Comparison of ENCODE assay signal across 1 cellular context in genomic region chr18:48990497-48991298, GRCh38.
A peak's percentile ranks its signal among the peaks of the same experiment; 100 is the strongest.
TF ChIP-seq lines count a peak whose summit lies in the region.

No MANE protein-coding gene starts in this region.

TF ChIP-seq in HepG2, 621 proteins besides CTCF, POLR2A, EP300 and RAD21 (continued from another document and continues in another):
- no peak for TF ChIP-seq TIGD3 (CRISPR knock-in tag; IDR thresholded peaks at IDR 0.05; ENCODE audit: borderline replicate concordance)
- no peak for TF ChIP-seq ZNF17 (CRISPR knock-in tag; IDR thresholded peaks at IDR 0.05)
- no peak for TF ChIP-seq ZNF224 (CRISPR knock-in tag; IDR thresholded peaks at IDR 0.05)
- no peak for TF ChIP-seq RORA (CRISPR knock-in tag; IDR thresholded peaks at IDR 0.05)
- no peak for TF ChIP-seq FOXP1 (IDR thresholded peaks at IDR 0.05)
- no peak for TF ChIP-seq FOXP1 (CRISPR knock-in tag; IDR thresholded peaks at IDR 0.05)
- TF ChIP-seq, protein P1, sequence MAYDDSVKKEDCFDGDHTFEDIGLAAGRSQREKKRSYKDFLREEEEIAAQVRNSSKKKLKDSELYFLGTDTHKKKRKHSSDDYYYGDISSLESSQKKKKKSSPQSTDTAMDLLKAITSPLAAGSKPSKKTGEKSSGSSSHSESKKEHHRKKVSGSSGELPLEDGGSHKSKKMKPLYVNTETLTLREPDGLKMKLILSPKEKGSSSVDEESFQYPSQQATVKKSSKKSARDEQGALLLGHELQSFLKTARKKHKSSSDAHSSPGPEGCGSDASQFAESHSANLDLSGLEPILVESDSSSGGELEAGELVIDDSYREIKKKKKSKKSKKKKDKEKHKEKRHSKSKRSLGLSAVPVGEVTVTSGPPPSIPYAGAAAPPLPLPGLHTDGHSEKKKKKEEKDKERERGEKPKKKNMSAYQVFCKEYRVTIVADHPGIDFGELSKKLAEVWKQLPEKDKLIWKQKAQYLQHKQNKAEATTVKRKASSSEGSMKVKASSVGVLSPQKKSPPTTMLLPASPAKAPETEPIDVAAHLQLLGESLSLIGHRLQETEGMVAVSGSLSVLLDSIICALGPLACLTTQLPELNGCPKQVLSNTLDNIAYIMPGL (CRISPR knock-in tag; IDR thresholded peaks at IDR 0.05; ENCODE audit: borderline replicate concordance in 1 of 2, low read depth in 1 of 2): no peak
- TF ChIP-seq HNF4A (CRISPR knock-in tag; IDR thresholded peaks at IDR 0.05): no peak
- no peak for TF ChIP-seq ATM (IDR thresholded peaks at IDR 0.05; ENCODE audit: borderline replicate concordance)
- TF ChIP-seq, protein P2, sequence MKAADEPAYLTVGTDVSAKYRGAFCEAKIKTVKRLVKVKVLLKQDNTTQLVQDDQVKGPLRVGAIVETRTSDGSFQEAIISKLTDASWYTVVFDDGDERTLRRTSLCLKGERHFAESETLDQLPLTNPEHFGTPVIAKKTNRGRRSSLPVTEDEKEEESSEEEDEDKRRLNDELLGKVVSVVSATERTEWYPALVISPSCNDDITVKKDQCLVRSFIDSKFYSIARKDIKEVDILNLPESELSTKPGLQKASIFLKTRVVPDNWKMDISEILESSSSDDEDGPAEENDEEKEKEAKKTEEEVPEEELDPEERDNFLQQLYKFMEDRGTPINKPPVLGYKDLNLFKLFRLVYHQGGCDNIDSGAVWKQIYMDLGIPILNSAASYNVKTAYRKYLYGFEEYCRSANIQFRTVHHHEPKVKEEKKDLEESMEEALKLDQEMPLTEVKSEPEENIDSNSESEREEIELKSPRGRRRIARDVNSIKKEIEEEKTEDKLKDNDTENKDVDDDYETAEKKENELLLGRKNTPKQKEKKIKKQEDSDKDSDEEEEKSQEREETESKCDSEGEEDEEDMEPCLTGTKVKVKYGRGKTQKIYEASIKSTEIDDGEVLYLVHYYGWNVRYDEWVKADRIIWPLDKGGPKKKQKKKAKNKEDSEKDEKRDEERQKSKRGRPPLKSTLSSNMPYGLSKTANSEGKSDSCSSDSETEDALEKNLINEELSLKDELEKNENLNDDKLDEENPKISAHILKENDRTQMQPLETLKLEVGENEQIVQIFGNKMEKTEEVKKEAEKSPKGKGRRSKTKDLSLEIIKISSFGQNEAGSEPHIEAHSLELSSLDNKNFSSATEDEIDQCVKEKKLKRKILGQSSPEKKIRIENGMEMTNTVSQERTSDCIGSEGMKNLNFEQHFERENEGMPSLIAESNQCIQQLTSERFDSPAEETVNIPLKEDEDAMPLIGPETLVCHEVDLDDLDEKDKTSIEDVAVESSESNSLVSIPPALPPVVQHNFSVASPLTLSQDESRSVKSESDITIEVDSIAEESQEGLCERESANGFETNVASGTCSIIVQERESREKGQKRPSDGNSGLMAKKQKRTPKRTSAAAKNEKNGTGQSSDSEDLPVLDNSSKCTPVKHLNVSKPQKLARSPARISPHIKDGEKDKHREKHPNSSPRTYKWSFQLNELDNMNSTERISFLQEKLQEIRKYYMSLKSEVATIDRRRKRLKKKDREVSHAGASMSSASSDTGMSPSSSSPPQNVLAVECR (CRISPR knock-in tag; IDR thresholded peaks at IDR 0.05; ENCODE audit: borderline replicate concordance): no peak; the same call in 1 of the 2 replicates
- TF ChIP-seq, protein P3, sequence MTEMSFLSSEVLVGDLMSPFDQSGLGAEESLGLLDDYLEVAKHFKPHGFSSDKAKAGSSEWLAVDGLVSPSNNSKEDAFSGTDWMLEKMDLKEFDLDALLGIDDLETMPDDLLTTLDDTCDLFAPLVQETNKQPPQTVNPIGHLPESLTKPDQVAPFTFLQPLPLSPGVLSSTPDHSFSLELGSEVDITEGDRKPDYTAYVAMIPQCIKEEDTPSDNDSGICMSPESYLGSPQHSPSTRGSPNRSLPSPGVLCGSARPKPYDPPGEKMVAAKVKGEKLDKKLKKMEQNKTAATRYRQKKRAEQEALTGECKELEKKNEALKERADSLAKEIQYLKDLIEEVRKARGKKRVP (CRISPR knock-in tag; IDR thresholded peaks at IDR 0.05): 0 out of 4 replicates have a peak, but pooled peaks of 1 of the 2 experiments have one; percentile 22
- TF ChIP-seq TFE3 (CRISPR knock-in tag; IDR thresholded peaks at IDR 0.05): peak; percentile 67; the same call in 1 of the 2 replicates
- TF ChIP-seq, protein P4, sequence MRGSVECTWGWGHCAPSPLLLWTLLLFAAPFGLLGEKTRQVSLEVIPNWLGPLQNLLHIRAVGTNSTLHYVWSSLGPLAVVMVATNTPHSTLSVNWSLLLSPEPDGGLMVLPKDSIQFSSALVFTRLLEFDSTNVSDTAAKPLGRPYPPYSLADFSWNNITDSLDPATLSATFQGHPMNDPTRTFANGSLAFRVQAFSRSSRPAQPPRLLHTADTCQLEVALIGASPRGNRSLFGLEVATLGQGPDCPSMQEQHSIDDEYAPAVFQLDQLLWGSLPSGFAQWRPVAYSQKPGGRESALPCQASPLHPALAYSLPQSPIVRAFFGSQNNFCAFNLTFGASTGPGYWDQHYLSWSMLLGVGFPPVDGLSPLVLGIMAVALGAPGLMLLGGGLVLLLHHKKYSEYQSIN (CRISPR knock-in tag; IDR thresholded peaks at IDR 0.05; ENCODE audit: borderline replicate concordance): no peak
- TF ChIP-seq RXRA (CRISPR knock-in tag; IDR thresholded peaks at IDR 0.05): no peak
- 0 out of 2 replicates have a peak, but pooled peaks have one; percentile 28 for TF ChIP-seq ARID5B (CRISPR knock-in tag; IDR thresholded peaks at IDR 0.05)
- TF ChIP-seq, protein P5, sequence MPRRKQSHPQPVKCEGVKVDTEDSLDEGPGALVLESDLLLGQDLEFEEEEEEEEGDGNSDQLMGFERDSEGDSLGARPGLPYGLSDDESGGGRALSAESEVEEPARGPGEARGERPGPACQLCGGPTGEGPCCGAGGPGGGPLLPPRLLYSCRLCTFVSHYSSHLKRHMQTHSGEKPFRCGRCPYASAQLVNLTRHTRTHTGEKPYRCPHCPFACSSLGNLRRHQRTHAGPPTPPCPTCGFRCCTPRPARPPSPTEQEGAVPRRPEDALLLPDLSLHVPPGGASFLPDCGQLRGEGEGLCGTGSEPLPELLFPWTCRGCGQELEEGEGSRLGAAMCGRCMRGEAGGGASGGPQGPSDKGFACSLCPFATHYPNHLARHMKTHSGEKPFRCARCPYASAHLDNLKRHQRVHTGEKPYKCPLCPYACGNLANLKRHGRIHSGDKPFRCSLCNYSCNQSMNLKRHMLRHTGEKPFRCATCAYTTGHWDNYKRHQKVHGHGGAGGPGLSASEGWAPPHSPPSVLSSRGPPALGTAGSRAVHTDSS (CRISPR knock-in tag; conservative IDR thresholded peaks at IDR 0.05): no peak
- no peak for TF ChIP-seq ZNF292 (CRISPR knock-in tag; IDR thresholded peaks at IDR 0.05; ENCODE audit: borderline replicate concordance, low read depth)
- TF ChIP-seq CENPX (CRISPR knock-in tag; IDR thresholded peaks at IDR 0.05): no peak
- TF ChIP-seq SNAPC4 (CRISPR knock-in tag; IDR thresholded peaks at IDR 0.05): no peak
- TF ChIP-seq PAF1 (CRISPR knock-in tag; IDR thresholded peaks at IDR 0.05): no peak
- no peak for TF ChIP-seq SMARCE1 (IDR thresholded peaks at IDR 0.05; ENCODE audit: borderline replicate concordance)
- no peak for TF ChIP-seq YEATS4 (CRISPR knock-in tag; IDR thresholded peaks at IDR 0.05; ENCODE audit: borderline replicate concordance)
- no peak for TF ChIP-seq CC2D1A (CRISPR knock-in tag; IDR thresholded peaks at IDR 0.05)
- TF ChIP-seq NFIB (CRISPR knock-in tag; IDR thresholded peaks at IDR 0.05; ENCODE audit: borderline replicate concordance): no peak
- TF ChIP-seq NFATC3 (CRISPR knock-in tag; IDR thresholded peaks at IDR 0.05): no peak
- TF ChIP-seq CCAR2 (optimal IDR thresholded peaks at IDR 0.05; ENCODE audit: low read depth, low read length): no peak
- TF ChIP-seq ZFP36 (IDR thresholded peaks at IDR 0.05; ENCODE audit: borderline replicate concordance, low read depth, low read length, partially characterized antibody): no peak
- TF ChIP-seq ZNF580 (CRISPR knock-in tag; IDR thresholded peaks at IDR 0.05; ENCODE audit: borderline replicate concordance, low read depth): no peak
- no peak for TF ChIP-seq CREBL2 (CRISPR knock-in tag; IDR thresholded peaks at IDR 0.05; ENCODE audit: borderline replicate concordance)
- TF ChIP-seq ZSCAN31 (CRISPR knock-in tag; IDR thresholded peaks at IDR 0.05; ENCODE audit: low read depth): no peak
- TF ChIP-seq, protein P6, sequence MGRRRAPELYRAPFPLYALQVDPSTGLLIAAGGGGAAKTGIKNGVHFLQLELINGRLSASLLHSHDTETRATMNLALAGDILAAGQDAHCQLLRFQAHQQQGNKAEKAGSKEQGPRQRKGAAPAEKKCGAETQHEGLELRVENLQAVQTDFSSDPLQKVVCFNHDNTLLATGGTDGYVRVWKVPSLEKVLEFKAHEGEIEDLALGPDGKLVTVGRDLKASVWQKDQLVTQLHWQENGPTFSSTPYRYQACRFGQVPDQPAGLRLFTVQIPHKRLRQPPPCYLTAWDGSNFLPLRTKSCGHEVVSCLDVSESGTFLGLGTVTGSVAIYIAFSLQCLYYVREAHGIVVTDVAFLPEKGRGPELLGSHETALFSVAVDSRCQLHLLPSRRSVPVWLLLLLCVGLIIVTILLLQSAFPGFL (CRISPR knock-in tag; IDR thresholded peaks at IDR 0.05): no peak
